9 cellular contexts compared by ENCODE assay signal in genomic region chr5:14167211-14167845, GRCh38. TPM values are rescaled to one million over a fixed set of nuclear protein-coding genes. Genes with fewer than 3 reads are reported as not detected.
A peak's percentile ranks its signal among the peaks of the same experiment; 100 is the strongest.
DNase-seq lines count a peak whose midpoint lies in the region; ATAC-seq and TF ChIP-seq lines count a peak whose summit lies in the region.
"Had no signal": no experiment of that assay in that cellular context is flagged by ENCODE, and none has a peak within 500 bp of the region (broad histone marks: within the 10 kb centered on the region; RNA-seq: fewer than 3 reads in every experiment).

No MANE protein-coding gene starts in this region.

- intact Hi-C loops in spleen (cut with DNase I; ENCODE audit: low total_unique reads) (no loop called here), posterior cingulate gyrus (cut with DNase I) (no loop called here)

- no peak for TF ChIP-seq POLR2A in spleen (IDR thresholded peaks at IDR 0.05)

- no peak overlapping the region for H3K4me3 ChIP-seq in spleen

- no peaks in the 10 kb centered on the region for H3K27me3 ChIP-seq in spleen (replicated peaks in 1 of 7)

- TF ChIP-seq CTCF in spleen (IDR thresholded peaks at IDR 0.05 in 8 of 11, conservative IDR thresholded peaks at IDR 0.05 in 3 of 11) = no peak

- H3K27ac ChIP-seq in spleen = peak overlapping the region in 6 of 8 donors; percentile 37 to 84 (median 68)

- peaks cover 0 to 11% (median 7%) of the 10 kb centered on the region in 8 donors for H3K9me3 ChIP-seq in spleen

- peaks cover 18 to 78% (median 54%) of the 10 kb centered on the region in 6 donors for H3K4me1 ChIP-seq in spleen

- H3K36me3 ChIP-seq in spleen = no peaks in the 10 kb centered on the region

- 76 to 89% (median 79%) methylated on average over 5 of the region's 5 CpGs for WGBS in spleen, 5 donors

- DNase-seq in dermis blood vessel endothelial cell = peak; percentile 41
- DNase-seq in spleen = no peak
- DNase-seq in KG1 (lab: John Stamatoyannopoulos, UW) = no peak
- DNase-seq in posterior cingulate gyrus = no peak
- DNase-seq: activated CD8-positive, alpha-beta T cell treated with anti-CD3 and anti-CD28 coated beads for 36 hours had no signal

- peak; percentile 33 for ATAC-seq in GM18907 (IDR thresholded peaks at IDR 0.05; ENCODE audit: unreplicated experiment)
- peak; percentile 22 for ATAC-seq in HG03469 (IDR thresholded peaks at IDR 0.05; ENCODE audit: unreplicated experiment)
- no peak for ATAC-seq in HG03460 (IDR thresholded peaks at IDR 0.05; ENCODE audit: unreplicated experiment)
- ATAC-seq in HG03135 (IDR thresholded peaks at IDR 0.05; ENCODE audit: unreplicated experiment) = no peak
- ATAC-seq: activated CD8-positive, alpha-beta T cell treated with anti-CD3 and anti-CD28 coated beads for 36 hours had no signal

RNA-seq across cellular contexts. Expression of gene TRIO, which starts 24.2 kb away (rescaled TPM):
- total RNA-seq in dermis blood vessel endothelial cell (190 and 204 TPM in 2 replicates), spleen (100 to 1,000 TPM; 139 to 280 (median 214) TPM)
- 10 to 100 TPM; 21.5 to 63.1 (median 55.2) TPM for polyA plus RNA-seq in spleen

Comparison
In these comparisons a context has a peak if more than half of its experiments do, and no peak if none do; other contexts are left out.
1. ATAC-seq: peak in GM18907 (single experiment) and HG03469 (single experiment); none in HG03460 (single experiment) and HG03135 (single experiment).